Comparison of ENCODE assay signal across 36 cellular contexts in genomic region chrX:48153769-48154168, GRCh38. TPM values are rescaled to one million over a fixed set of nuclear protein-coding genes. Genes with fewer than 3 reads are reported as not detected.
"Had no signal": no experiment of that assay in that cellular context is flagged by ENCODE, and none has a peak within 500 bp of the region (broad histone marks: within the 10 kb centered on the region; RNA-seq: fewer than 3 reads in every experiment).

No MANE protein-coding gene starts in this region.

- DNase-seq: activated B cell treated with CpG ODN at 0.5 μM for 24 hours; activated CD4-positive, alpha-beta memory T cell treated with anti-CD3 and anti-CD28 coated beads for 36 hours; activated CD4-positive, alpha-beta T cell treated with anti-CD3 and anti-CD28 coated beads for 48 hours; activated CD4-positive, alpha-beta T cell treated with anti-CD3 and anti-CD28 coated beads, Interleukin-2, amount 50 U/mL, for 1 hour; activated CD4-positive, alpha-beta T cell treated with anti-CD3 and anti-CD28 coated beads, Interleukin-2, amount 50 U/mL, for 4 hours; activated CD4-positive, CD25-positive, alpha-beta regulatory T cell treated with anti-CD3 and anti-CD28 coated beads, Interleukin-2, amount 50 U/mL, for 72 hours; activated CD8-positive, alpha-beta memory T cell treated with anti-CD3 and anti-CD28 coated beads, Interleukin-2, amount 50 U/mL, for 4 hours; activated CD8-positive, alpha-beta T cell treated with anti-CD3 and anti-CD28 coated beads for 36 hours; activated effector memory CD4-positive, alpha-beta T cell treated with anti-CD3 and anti-CD28 coated beads, Interleukin-2, amount 50 U/mL, for 16 hours; activated gamma-delta T cell treated with Interleukin-2 at 50 U/mL for 16 hours; activated naive CD4-positive, alpha-beta T cell; activated naive CD4-positive, alpha-beta T cell treated with anti-CD3 and anti-CD28 coated beads for 36 hours; activated naive CD4-positive, alpha-beta T cell treated with anti-CD3 and anti-CD28 coated beads, Interleukin-2, amount 50 U/mL, for 16 hours; activated naive CD8-positive, alpha-beta T cell treated with anti-CD3 and anti-CD28 coated beads for 36 hours; activated T-cell treated with anti-CD3 and anti-CD28 coated beads for 4 hours; activated T-cell treated with anti-CD3 and anti-CD28 coated beads, Interleukin-2, amount 50 U/mL, for 1 hour; activated T-cell treated with anti-CD3 and anti-CD28 coated beads, Interleukin-2, amount 50 U/mL, for 4 hours; activated T-cell treated with anti-CD3 and anti-CD28 coated beads, Interleukin-2, amount 50 U/mL, for 72 hours; adrenal gland; amniotic stem cell; aorta; body of pancreas; brain microvascular endothelial cell; central memory CD4-positive, alpha-beta T cell; T-helper 2 cell; T-helper 9 cell had no signal

- H3K36me3 ChIP-seq: adrenal gland, brain microvascular endothelial cell, breast epithelium had no signal

- H3K4me1 ChIP-seq: adrenal gland, body of pancreas, breast epithelium had no signal

- H3K27me3 ChIP-seq: body of pancreas, brain microvascular endothelial cell had no signal

- H3K27ac ChIP-seq: adrenal gland, body of pancreas, brain microvascular endothelial cell, breast epithelium, VCaP had no signal

- ATAC-seq: activated CD8-positive, alpha-beta T cell treated with anti-CD3 and anti-CD28 coated beads for 36 hours; activated naive CD4-positive, alpha-beta T cell treated with anti-CD3 and anti-CD28 coated beads, Interleukin-2, amount 50 U/mL, for 72 hours; activated T-cell treated with anti-CD3 and anti-CD28 coated beads, Interleukin-2, amount 50 U/mL, for 4 hours; activated T-cell treated with anti-CD3 and anti-CD28 coated beads, Interleukin-2, amount 50 U/mL, for 72 hours; activated T-helper 17 cell treated with anti-CD3 and anti-CD28 coated beads, Interleukin-2, amount 50 U/mL, for 72 hours; body of pancreas had no signal

- FAIRE-seq: TTC549 had no signal

- H3K4me3 ChIP-seq: adrenal gland, body of pancreas, breast epithelium had no signal

- H3K9me3 ChIP-seq: adrenal gland, body of pancreas, breast epithelium had no signal

RNA-seq across cellular contexts. Expression of gene SPACA5B, which starts 23.3 kb away (rescaled TPM):
- total RNA-seq: activated B cell treated with CpG ODN at 0.5 μM for 24 hours; activated CD4-positive, alpha-beta memory T cell treated with anti-CD3 and anti-CD28 coated beads for 36 hours; activated CD8-positive, alpha-beta memory T cell treated with anti-CD3 and anti-CD28 coated beads for 36 hours; activated CD8-positive, alpha-beta T cell treated with anti-CD3 and anti-CD28 coated beads for 36 hours; activated naive CD4-positive, alpha-beta T cell treated with anti-CD3 and anti-CD28 coated beads for 36 hours; activated naive CD4-positive, alpha-beta T cell treated with anti-CD3 and anti-CD28 coated beads, Interleukin-2, amount 50 U/mL, for 72 hours; activated naive CD8-positive, alpha-beta T cell treated with anti-CD3 and anti-CD28 coated beads for 36 hours; activated T-cell treated with anti-CD3 and anti-CD28 coated beads, Interleukin-2, amount 50 U/mL, for 4 hours; activated T-cell treated with anti-CD3 and anti-CD28 coated beads, Interleukin-2, amount 50 U/mL, for 72 hours; activated T-helper 1 cell treated with anti-CD3 and anti-CD28 coated beads, Interleukin-12 subunit alpha, Interleukin-12 subunit beta, Interleukin-2, Interleukin-4 antibody, amounts not matched to agents 30 ng/mL and 10 ng/mL and 1 ng/mL, durations not matched to agents 14 hours and 24 hours and 36 hours; activated T-helper 17 cell treated with anti-CD3 and anti-CD28 coated beads, Interleukin-2, amount 50 U/mL, for 72 hours; adrenal gland; aorta; astrocyte; body of pancreas; breast epithelium; cardiac septum; cerebellum had no signal
- polyA plus RNA-seq: adrenal gland, aorta had no signal

RNA-seq across cellular contexts. Expression of gene SSX5, which starts 42.8 kb away (rescaled TPM):
- total RNA-seq: activated B cell treated with CpG ODN at 0.5 μM for 24 hours; activated CD4-positive, alpha-beta memory T cell treated with anti-CD3 and anti-CD28 coated beads for 36 hours; activated CD8-positive, alpha-beta memory T cell treated with anti-CD3 and anti-CD28 coated beads for 36 hours; activated CD8-positive, alpha-beta T cell treated with anti-CD3 and anti-CD28 coated beads for 36 hours; activated naive CD4-positive, alpha-beta T cell treated with anti-CD3 and anti-CD28 coated beads for 36 hours; activated naive CD4-positive, alpha-beta T cell treated with anti-CD3 and anti-CD28 coated beads, Interleukin-2, amount 50 U/mL, for 72 hours; activated naive CD8-positive, alpha-beta T cell treated with anti-CD3 and anti-CD28 coated beads for 36 hours; activated T-cell treated with anti-CD3 and anti-CD28 coated beads, Interleukin-2, amount 50 U/mL, for 4 hours; activated T-cell treated with anti-CD3 and anti-CD28 coated beads, Interleukin-2, amount 50 U/mL, for 72 hours; activated T-helper 1 cell treated with anti-CD3 and anti-CD28 coated beads, Interleukin-12 subunit alpha, Interleukin-12 subunit beta, Interleukin-2, Interleukin-4 antibody, amounts not matched to agents 30 ng/mL and 10 ng/mL and 1 ng/mL, durations not matched to agents 14 hours and 24 hours and 36 hours; activated T-helper 17 cell treated with anti-CD3 and anti-CD28 coated beads, Interleukin-2, amount 50 U/mL, for 72 hours; adrenal gland; aorta; astrocyte; body of pancreas; breast epithelium; cardiac septum; cerebellum had no signal
- polyA plus RNA-seq: adrenal gland, aorta had no signal
